21 cellular contexts compared by ENCODE assay signal in genomic region chr14:47276931-47277330, GRCh38.
"Had no signal": no experiment of that assay in that cellular context is flagged by ENCODE, and none has a peak within 500 bp of the region (broad histone marks: within the 10 kb centered on the region; RNA-seq: fewer than 3 reads in every experiment).

No MANE protein-coding gene starts in this region.

- H3K9me3 ChIP-seq: heart left ventricle, mucosa of descending colon, pancreas, prostate gland, right lobe of liver, testis, tibial nerve had no signal

- H3K36me3 Mint-ChIP-seq: naive thymus-derived CD8-positive, alpha-beta T cell; stimulated activated memory B cell treated with anti-CD40 and anti-IgM and Interleukin-4, amounts not matched to agents 10 μg/mL and 1 μg/mL and 100 μg/mL, for 72 hours had no signal

- FAIRE-seq: frontal cortex, islet of Langerhans, pancreas had no signal

- ATAC-seq: esophagus mucosa; heart left ventricle; mucosa of descending colon; naive thymus-derived CD8-positive, alpha-beta T cell; pancreas; right lobe of liver; stimulated activated memory B cell treated with anti-CD40 and anti-IgM and Interleukin-4, amounts not matched to agents 10 μg/mL and 1 μg/mL and 100 μg/mL, for 72 hours had no signal

- H3K4me3 Mint-ChIP-seq: dendritic cell treated with granulocyte-macrophage colony-stimulating factor and Interleukin-4, amounts not matched to agents 40 ng/mL and 50 ng/mL, for 4 days; naive thymus-derived CD8-positive, alpha-beta T cell; neural crest cell; stimulated activated memory B cell treated with anti-CD40 and anti-IgM and Interleukin-4, amounts not matched to agents 10 μg/mL and 1 μg/mL and 100 μg/mL, for 72 hours; stimulated activated naive CD8-positive, alpha-beta T cell treated with anti-CD3 and anti-CD28 coated beads, Interleukin-15, Interleukin-2, amounts not matched to agents 100 ng/mL and 50 ng/mL, for 24 hours had no signal

- H3K9me3 Mint-ChIP-seq: dendritic cell treated with granulocyte-macrophage colony-stimulating factor and Interleukin-4, amounts not matched to agents 40 ng/mL and 50 ng/mL, for 4 days; stimulated activated memory B cell treated with anti-CD40 and anti-IgM and Interleukin-4, amounts not matched to agents 10 μg/mL and 1 μg/mL and 100 μg/mL, for 72 hours; stimulated activated naive CD8-positive, alpha-beta T cell treated with anti-CD3 and anti-CD28 coated beads, Interleukin-15, Interleukin-2, amounts not matched to agents 100 ng/mL and 50 ng/mL, for 24 hours had no signal

- H3K4me1 Mint-ChIP-seq: naive thymus-derived CD8-positive, alpha-beta T cell; neural crest cell; stimulated activated memory B cell treated with anti-CD40 and anti-IgM and Interleukin-4, amounts not matched to agents 10 μg/mL and 1 μg/mL and 100 μg/mL, for 72 hours had no signal

- H3K36me3 ChIP-seq: heart left ventricle, pancreas, prostate gland, right lobe of liver, tibial nerve had no signal

- H3K27ac ChIP-seq: heart left ventricle, pancreas, prostate gland, right lobe of liver, testis, tibial nerve had no signal

- H3K27ac Mint-ChIP-seq: dendritic cell treated with granulocyte-macrophage colony-stimulating factor and Interleukin-4, amounts not matched to agents 40 ng/mL and 50 ng/mL, for 4 days; naive thymus-derived CD8-positive, alpha-beta T cell; stimulated activated memory B cell treated with anti-CD40 and anti-IgM and Interleukin-4, amounts not matched to agents 10 μg/mL and 1 μg/mL and 100 μg/mL, for 72 hours; stimulated activated naive CD8-positive, alpha-beta T cell treated with anti-CD3 and anti-CD28 coated beads, Interleukin-15, Interleukin-2, amounts not matched to agents 100 ng/mL and 50 ng/mL, for 24 hours had no signal

- H3K4me3 ChIP-seq: heart left ventricle, mucosa of descending colon, pancreas, prostate gland, right lobe of liver, testis, tibial nerve had no signal

- DNase-seq: central memory CD4-positive, alpha-beta T cell; heart left ventricle; hippocampal formation; kidney glomerular epithelial cell; mucosa of descending colon; naive thymus-derived CD8-positive, alpha-beta T cell; occipital lobe; pancreas; right lobe of liver; stimulated activated CD4-positive, alpha-beta T cell treated with anti-CD3 and anti-CD28 coated beads, Interleukin-1b, Interleukin-23, amount 100 ng/mL, for 48 hours; stimulated activated CD4-positive, alpha-beta T cell treated with anti-CD3 and anti-CD28 coated beads, Interleukin-4, amount 100 ng/mL, for 24 hours; testis had no signal

- H3K4me1 ChIP-seq: heart left ventricle, pancreas, prostate gland, right lobe of liver, testis, tibial nerve had no signal

- H3K27me3 Mint-ChIP-seq: dendritic cell treated with granulocyte-macrophage colony-stimulating factor and Interleukin-4, amounts not matched to agents 40 ng/mL and 50 ng/mL, for 4 days; naive thymus-derived CD8-positive, alpha-beta T cell; stimulated activated memory B cell treated with anti-CD40 and anti-IgM and Interleukin-4, amounts not matched to agents 10 μg/mL and 1 μg/mL and 100 μg/mL, for 72 hours; stimulated activated naive CD8-positive, alpha-beta T cell treated with anti-CD3 and anti-CD28 coated beads, Interleukin-15, Interleukin-2, amounts not matched to agents 100 ng/mL and 50 ng/mL, for 24 hours had no signal

- H3K27me3 ChIP-seq: heart left ventricle, pancreas, right lobe of liver, testis, tibial nerve had no signal
